Comparison of ENCODE assay signal across 18 cellular contexts in genomic region chr11:773830-774229, GRCh38. TPM values are rescaled to one million over a fixed set of nuclear protein-coding genes. Genes with fewer than 3 reads are reported as not detected.
DNase-seq lines count a peak whose midpoint lies in the region; TF ChIP-seq lines count a peak whose summit lies in the region.
"Had no signal": no experiment of that assay in that cellular context is flagged by ENCODE, and none has a peak within 500 bp of the region (broad histone marks: within the 10 kb centered on the region; RNA-seq: fewer than 3 reads in every experiment).

No MANE protein-coding gene starts in this region.

- peak overlapping the region in 5 of 11 experiments; percentile 6 to 91 (median 17); a peak in 5 of 22 replicates for H3K4me2 ChIP-seq in BLaER1 treated with 17β-estradiol and CSF1 and Interleukin-3, amounts not matched to agents 10 nM and 100 nM

- H3K27me3 ChIP-seq in BLaER1 treated with 17β-estradiol and CSF1 and Interleukin-3, amounts not matched to agents 10 nM and 100 nM, result no peaks in the 10 kb centered on the region
- H3K27me3 ChIP-seq in SJCRH30 (no peaks in the 10 kb centered on the region), dorsolateral prefrontal cortex (no peaks in the 10 kb centered on the region)
- H3K27me3 ChIP-seq: SJSA1 had no signal

- H4K20me1 ChIP-seq in BLaER1 treated with 17β-estradiol and CSF1 and Interleukin-3, amounts not matched to agents 10 nM and 100 nM, result peaks cover 57 to 88% (median 79%) of the 10 kb centered on the region in 11 experiments

- no peaks in the 10 kb centered on the region for H3K9me3 ChIP-seq in BLaER1 treated with 17β-estradiol and CSF1 and Interleukin-3, amounts not matched to agents 10 nM and 100 nM (replicated peaks in 1 of 11)
- H3K9me3 ChIP-seq in SJCRH30 (replicated peaks), result no peaks in the 10 kb centered on the region
- H3K9me3 ChIP-seq: A549, Caco-2, SJSA1 had no signal

- DNase-seq in SJCRH30 (no peak), dorsolateral prefrontal cortex (no peak), posterior vena cava (ENCODE audit: low spot score) (peak; percentile 69), DMS114 treated with DMSO at 0.1 percent for 48 hours (lab: John Stamatoyannopoulos, UW; ENCODE audit: unreplicated experiment) (no peak), NCI-H1105 (lab: John Stamatoyannopoulos, UW) (no peak), KG1 (lab: John Stamatoyannopoulos, UW) (no peak)
- DNase-seq in effector CD8-positive, alpha-beta T cell (lab: John Stamatoyannopoulos, UW), result no peak
- DNase-seq: CD4-positive, CD25-positive, alpha-beta regulatory T cell; DMS53; NCI-H1417; NCI-H2029; NCI-H2171; NCI-H446; NCI-H69 had no signal

- intact Hi-C loops in dorsolateral prefrontal cortex (cut with DNase I) (loop anchor here in 1 of 2 donors (10.0 kb wide), 1 partner anchor 219 kb away; no protein-coding TSS in a partner anchor), posterior vena cava (cut with DNase I) (no loop called here)

- peaks cover 35 to 43% (median 38%) of the 10 kb centered on the region in 10 experiments for H3K4me1 ChIP-seq in BLaER1 treated with 17β-estradiol and CSF1 and Interleukin-3, amounts not matched to agents 10 nM and 100 nM
- H3K4me1 ChIP-seq in SJCRH30, result peaks cover 19% of the 10 kb centered on the region; the same call in 1 of the 2 replicates

- no peak for TF ChIP-seq CTCF in dorsolateral prefrontal cortex (IDR thresholded peaks at IDR 0.05 in 54 of 56, conservative IDR thresholded peaks at IDR 0.05 in 2 of 56; ENCODE audit: low read depth in 1 of 56, partially characterized antibody in 56 of 56)

- no peak overlapping the region for H3K4me3 ChIP-seq in BLaER1 treated with 17β-estradiol and CSF1 and Interleukin-3, amounts not matched to agents 10 nM and 100 nM
- H3K4me3 ChIP-seq in SJCRH30 (no peak overlapping the region), dorsolateral prefrontal cortex (no peak overlapping the region)
- H3K4me3 ChIP-seq: A549, SJSA1 had no signal

- peaks cover 56 to 71% (median 63%) of the 10 kb centered on the region in 11 experiments for H3K36me3 ChIP-seq in BLaER1 treated with 17β-estradiol and CSF1 and Interleukin-3, amounts not matched to agents 10 nM and 100 nM
- H3K36me3 ChIP-seq in SJCRH30, result peaks cover 20% of the 10 kb centered on the region; the same call in 1 of the 2 replicates

- H3K9ac ChIP-seq in BLaER1 treated with 17β-estradiol and CSF1 and Interleukin-3, amounts not matched to agents 10 nM and 100 nM, result peak overlapping the region; percentile 33 to 97 (median 57); a peak in 19 of 22 replicates

- peak overlapping the region in 2 of 11 experiments; percentile 11 to 16; a peak in 1 of 22 replicates for H3K27ac ChIP-seq in BLaER1 treated with 17β-estradiol and CSF1 and Interleukin-3, amounts not matched to agents 10 nM and 100 nM
- H3K27ac ChIP-seq in SJCRH30, result peak overlapping the region; percentile 71
- H3K27ac ChIP-seq in dorsolateral prefrontal cortex, result peak overlapping the region in 52 of 59 donors; percentile 5 to 94 (median 86)
- H3K27ac ChIP-seq: SJSA1 had no signal

RNA-seq across cellular contexts. Expression of gene GATD1, which starts 3.5 kb away (rescaled TPM):
- 28.9 and 39.9 TPM in 2 replicates for total RNA-seq in SJCRH30 (2014; rRNA removed; shearing (Covaris generic))
- total RNA-seq in dorsolateral prefrontal cortex (100 to 1,000 TPM in 50 of 120 experiments, 10 to 100 TPM in 70; 70.3 to 151 (median 96.8) TPM), posterior vena cava (10 to 100 TPM; 33.0 to 38.8 TPM)

RNA-seq across cellular contexts. Expression of gene CEND1, which starts 16.1 kb away (rescaled TPM):
- total RNA-seq in SJCRH30 (2014; rRNA removed; shearing (Covaris generic)), result 1.5 TPM in 2 replicates
- total RNA-seq in dorsolateral prefrontal cortex, result 100 to 1,000 TPM in 118 of 120 experiments, 10 to 100 TPM in 2; 70.6 to 312 (median 201) TPM
- not detected for total RNA-seq in posterior vena cava
- total RNA-seq: Caco-2; CD4-positive, CD25-positive, alpha-beta regulatory T cell had no signal

RNA-seq across cellular contexts. Expression of gene SLC25A22, which starts 24.3 kb away (rescaled TPM):
- total RNA-seq in SJCRH30 (2014; rRNA removed; shearing (Covaris generic)), result 20.2 and 22.4 TPM in 2 replicates
- total RNA-seq in dorsolateral prefrontal cortex (100 to 1,000 TPM in 101 of 120 experiments, 10 to 100 TPM in 19; 48.1 to 186 (median 122) TPM), posterior vena cava (10 to 100 TPM; 10.6 to 11.2 TPM)

RNA-seq across cellular contexts. Expression of gene TALDO1, which starts 26.6 kb away (rescaled TPM):
- 107 and 108 TPM in 2 replicates for total RNA-seq in SJCRH30 (2014; rRNA removed; shearing (Covaris generic))
- 100 to 1,000 TPM in 96 of 120 experiments, 10 to 100 TPM in 24; 58.9 to 258 (median 114) TPM for total RNA-seq in dorsolateral prefrontal cortex
- total RNA-seq in posterior vena cava, result 100 to 1,000 TPM in 1 of 2 donors, 10 to 100 TPM in 1; 76.8 to 109 TPM

RNA-seq across cellular contexts. Expression of gene PIDD1, which starts 31.2 kb away (rescaled TPM):
- 18.3 and 21.2 TPM in 2 replicates for total RNA-seq in SJCRH30 (2014; rRNA removed; shearing (Covaris generic))
- total RNA-seq in dorsolateral prefrontal cortex, result 10 to 100 TPM; 15.0 to 65.5 (median 27.2) TPM
- 1 to 10 TPM; 6.0 to 6.5 TPM for total RNA-seq in posterior vena cava

Comparison
In these comparisons a context has a peak if more than half of its experiments do, and no peak if none do; other contexts are left out.
1. RNA of gene CEND1, which starts 16.1 kb away (total RNA-seq): 70.6 to 312 TPM in dorsolateral prefrontal cortex; 1.5 TPM in SJCRH30 and not detected in posterior vena cava; every median in the first group is over 10 times any median in the second.